In genomic region chr6:16413399-16413798, GRCh38 we compare ENCODE assay signal across 10 cellular contexts.
A peak's percentile ranks its signal among the peaks of the same experiment; 100 is the strongest.
DNase-seq lines count a peak whose midpoint lies in the region; ATAC-seq and TF ChIP-seq lines count a peak whose summit lies in the region.
"Had no signal": no experiment of that assay in that cellular context is flagged by ENCODE, and none has a peak within 500 bp of the region (broad histone marks: within the 10 kb centered on the region; RNA-seq: fewer than 3 reads in every experiment).

No MANE protein-coding gene starts in this region.

- no peaks in the 10 kb centered on the region for H3K36me3 Mint-ChIP-seq in brain

- H3K27ac ChIP-seq in BLaER1, result no peak overlapping the region
- H3K27ac ChIP-seq in OCI-LY3 (ENCODE audit: low read length), result no peak overlapping the region
- H3K27ac ChIP-seq: left lung had no signal

- H3K4me1 ChIP-seq in BLaER1 (peaks cover 12% of the 10 kb centered on the region), OCI-LY3 (ENCODE audit: low read length) (peaks cover 11% of the 10 kb centered on the region)

- H3K4me2 ChIP-seq in BLaER1 (peak overlapping the region; percentile 29; the same call in 1 of the 2 replicates), OCI-LY3 (ENCODE audit: low read length) (peak overlapping the region; percentile 64)

- no peaks in the 10 kb centered on the region for H3K79me2 ChIP-seq in OCI-LY3 (ENCODE audit: low read length)

- no peak overlapping the region for H3K4me3 ChIP-seq in BLaER1
- H3K4me3 ChIP-seq in OCI-LY3 (ENCODE audit: low read length), result peak overlapping the region; percentile 28; the same call in 1 of the 2 replicates
- H3K4me3 ChIP-seq: left lung had no signal

- no peaks in the 10 kb centered on the region for H3K36me3 ChIP-seq in BLaER1
- H3K36me3 ChIP-seq in OCI-LY3 (replicated peaks; ENCODE audit: low read depth, low read length), result no peaks in the 10 kb centered on the region
- H3K36me3 ChIP-seq: left lung had no signal

- peak overlapping the region in 4 of 5 experiments; percentile 3 to 82 (median 8) for H3K27ac Mint-ChIP-seq in brain

- DNase-seq in SW 1271 (lab: John Stamatoyannopoulos, UW) (no peak), NCI-H2107 (lab: John Stamatoyannopoulos, UW) (no peak), DMS 273 treated with DMSO at 0.1 percent for 48 hours (lab: John Stamatoyannopoulos, UW) (no peak), RKO (ENCODE audit: low spot score) (no peak)
- DNase-seq: left lung, NCI-H524 treated with DMSO at 0.1 percent for 48 hours had no signal

- H3K4me1 Mint-ChIP-seq in brain, result peaks cover 36% of the 10 kb centered on the region

- H3K9me3 ChIP-seq in BLaER1 (no peaks in the 10 kb centered on the region), OCI-LY3 (ENCODE audit: insufficient read depth, low read length) (no peaks in the 10 kb centered on the region)
- H3K9me3 ChIP-seq: left lung had no signal

- H3K9me3 Mint-ChIP-seq in brain, result no peaks in the 10 kb centered on the region

- H3K27me3 Mint-ChIP-seq in brain, result no peaks in the 10 kb centered on the region

- no peaks in the 10 kb centered on the region for H4K20me1 ChIP-seq in BLaER1
- no peaks in the 10 kb centered on the region for H4K20me1 ChIP-seq in OCI-LY3 (ENCODE audit: insufficient read depth, low read length)

- peak overlapping the region in 3 of 5 experiments; percentile 3 to 78 (median 49) for H3K4me3 Mint-ChIP-seq in brain

- H3K9ac ChIP-seq in BLaER1, result no peak overlapping the region
- H3K9ac ChIP-seq in OCI-LY3 (ENCODE audit: low read length), result no peak overlapping the region

- H3K27me3 ChIP-seq in BLaER1, result no peaks in the 10 kb centered on the region
- peaks cover 15% of the 10 kb centered on the region for H3K27me3 ChIP-seq in OCI-LY3 (ENCODE audit: low read depth, low read length)
- H3K27me3 ChIP-seq: left lung had no signal

- peak; percentile 49 for ATAC-seq in GM19395 (IDR thresholded peaks at IDR 0.05; ENCODE audit: unreplicated experiment)
- ATAC-seq: left lung had no signal

- no peak for TF ChIP-seq CTCF in OCI-LY3 (IDR thresholded peaks at IDR 0.05; ENCODE audit: low read depth, low read length)
- TF ChIP-seq CTCF in brain (conservative IDR thresholded peaks at IDR 0.05), result no peak

- no peak overlapping the region for H2AFZ ChIP-seq in OCI-LY3 (ENCODE audit: low read depth, low read length)
